In the genomic region with DNA sequence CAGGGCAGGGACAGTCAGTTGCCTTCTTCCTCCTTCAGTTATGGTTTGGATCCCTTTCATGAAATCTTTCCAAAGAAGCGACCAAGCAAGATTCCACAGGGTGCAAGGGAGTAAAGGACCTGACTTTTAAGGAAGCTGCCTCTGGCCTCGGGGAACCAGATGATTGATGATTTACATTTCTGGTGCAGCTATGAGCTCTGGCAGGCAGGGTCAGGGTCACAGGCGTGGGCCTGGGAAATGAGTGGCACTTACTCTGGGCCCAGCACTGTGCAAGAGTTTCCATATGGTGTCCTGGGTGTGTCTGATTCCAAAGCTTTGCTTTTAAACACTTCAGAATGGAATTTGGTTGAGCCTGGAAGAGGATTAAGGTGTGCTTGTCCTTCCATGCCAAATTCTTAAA, we compare ENCODE assay signal across 22 cellular contexts. TPM values are rescaled to one million over a fixed set of nuclear protein-coding genes. Genes with fewer than 3 reads are reported as not detected.
DNase-seq lines count a peak whose midpoint lies in the region; ATAC-seq and TF ChIP-seq lines count a peak whose summit lies in the region.
"Had no signal": no experiment of that assay in that cellular context is flagged by ENCODE, and none has a peak within 500 bp of the region (broad histone marks: within the 10 kb centered on the region; RNA-seq: fewer than 3 reads in every experiment).

No MANE protein-coding gene starts in this region.

- H3K36me3 ChIP-seq in CD8-positive, alpha-beta T cell (ENCODE audit: insufficient read depth, low read length), result no peaks in the 10 kb centered on the region
- H3K36me3 ChIP-seq in IMR-90 (ENCODE audit: control insufficient read depth, insufficient read depth, low read length), result no peaks in the 10 kb centered on the region; the same call in 1 of the 2 replicates
- H3K36me3 ChIP-seq: right atrium auricular region had no signal

- H3K23ac ChIP-seq in IMR-90 (ENCODE audit: low read depth, low read length), result no peak overlapping the region

- H3K79me1 ChIP-seq in IMR-90 (ENCODE audit: low read depth in 1 of 2, low read length in 2 of 2), result 0 out of 4 replicates have a peak, but pooled peaks cover 0 to 4% of the 10 kb centered on the region in 2 experiments

- H3K36me3 Mint-ChIP-seq in CD8-positive, alpha-beta T cell, result peaks cover 20% of the 10 kb centered on the region
- H3K36me3 Mint-ChIP-seq in chondrocyte (ENCODE audit: low read depth) (peaks cover 2% of the 10 kb centered on the region), mesothelial cell of epicardium (peaks cover 15% of the 10 kb centered on the region), endothelial cell (ENCODE audit: low read depth, unreplicated experiment) (peaks cover 24% of the 10 kb centered on the region)
- peaks cover 15% of the 10 kb centered on the region for H3K36me3 Mint-ChIP-seq in activated CD4-positive, alpha-beta memory T cell treated with anti-CD3 and anti-CD28 coated beads, Interleukin-2, amount 10 ng/mL, durations not matched to agents 7 days and 5 days (ENCODE audit: low read depth)
- H3K36me3 Mint-ChIP-seq: activated naive CD4-positive, alpha-beta T cell treated with anti-CD3 and anti-CD28 coated beads, Interleukin-2, amount 50 U/mL, for 72 hours had no signal

- TF ChIP-seq POLR2A in IMR-90 (IDR thresholded peaks at IDR 0.05; ENCODE audit: low read depth, low read length), result no peak

- H3K9ac ChIP-seq in IMR-90 (ENCODE audit: low read depth, low read length), result no peak overlapping the region

- no peak overlapping the region for H3K14ac ChIP-seq in IMR-90 (replicated peaks; ENCODE audit: low read depth, low read length)

- no peaks in the 10 kb centered on the region for H3K27me3 Mint-ChIP-seq in CD8-positive, alpha-beta T cell (ENCODE audit: low read depth)
- H3K27me3 Mint-ChIP-seq in chondrocyte (ENCODE audit: low read depth) (no peaks in the 10 kb centered on the region), mesothelial cell of epicardium (ENCODE audit: low read depth) (no peaks in the 10 kb centered on the region), endothelial cell (ENCODE audit: unreplicated experiment) (peaks cover 9% of the 10 kb centered on the region)
- H3K27me3 Mint-ChIP-seq in activated CD4-positive, alpha-beta memory T cell treated with anti-CD3 and anti-CD28 coated beads, Interleukin-2, amount 10 ng/mL, durations not matched to agents 7 days and 5 days, result peaks cover under 1% of the 10 kb centered on the region

- H3K9me1 ChIP-seq in IMR-90 (ENCODE audit: insufficient read depth, low read length), result peaks cover 3% of the 10 kb centered on the region; the same call in 1 of the 2 replicates

- no peak overlapping the region for H2BK15ac ChIP-seq in IMR-90 (ENCODE audit: low read depth, low read length)

- H3K4me2 ChIP-seq in IMR-90 (ENCODE audit: low read depth, low read length), result no peak overlapping the region

- H3K4me3 Mint-ChIP-seq in CD8-positive, alpha-beta T cell, result no peak overlapping the region
- H3K4me3 Mint-ChIP-seq in chondrocyte (ENCODE audit: unreplicated experiment) (no peak overlapping the region), mesothelial cell of epicardium (no peak overlapping the region), endothelial cell (ENCODE audit: unreplicated experiment) (no peak overlapping the region)
- H3K4me3 Mint-ChIP-seq in activated CD4-positive, alpha-beta memory T cell treated with anti-CD3 and anti-CD28 coated beads, Interleukin-2, amount 10 ng/mL, durations not matched to agents 7 days and 5 days, result no peak overlapping the region
- H3K4me3 Mint-ChIP-seq: CD8-positive, alpha-beta memory T cell had no signal

- POLR2A ChIA-PET in CD8-positive, alpha-beta T cell (lab: Charles Lee), result interaction anchor here (1.0 to 1.6 kb wide), 2 partner anchors 23 to 28 kb away, joined by 3 to 6 read pairs; a partner anchor contains a TSS
- POLR2A ChIA-PET in IMR-90 (lab: Charles Lee; ENCODE audit: unreplicated experiment), result no interaction called here
- POLR2A ChIA-PET in activated CD4-positive, alpha-beta memory T cell treated with anti-CD3 and anti-CD28 coated beads, Interleukin-2, amount 10 ng/mL, durations not matched to agents 7 days and 5 days (lab: Charles Lee), result interaction anchor here (3.5 kb wide), 1 partner anchor 13 kb away, joined by 10 read pairs; no protein-coding TSS in a partner anchor

- H3K9me3 Mint-ChIP-seq in CD8-positive, alpha-beta T cell, result no peaks in the 10 kb centered on the region
- H3K9me3 Mint-ChIP-seq in chondrocyte (ENCODE audit: low read depth) (no peaks in the 10 kb centered on the region), mesothelial cell of epicardium (no peaks in the 10 kb centered on the region), endothelial cell (ENCODE audit: unreplicated experiment) (no peaks in the 10 kb centered on the region)
- H3K9me3 Mint-ChIP-seq in activated CD4-positive, alpha-beta memory T cell treated with anti-CD3 and anti-CD28 coated beads, Interleukin-2, amount 10 ng/mL, durations not matched to agents 7 days and 5 days, result no peaks in the 10 kb centered on the region
- H3K9me3 Mint-ChIP-seq: activated naive CD4-positive, alpha-beta T cell treated with anti-CD3 and anti-CD28 coated beads, Interleukin-2, amount 50 U/mL, for 72 hours; CD8-positive, alpha-beta memory T cell had no signal

- no peak overlapping the region; the same call in 1 of the 2 replicates for H4K91ac ChIP-seq in IMR-90 (ENCODE audit: insufficient read depth, low read depth, low read length)

- no peak overlapping the region for H4K5ac ChIP-seq in IMR-90 (ENCODE audit: low read depth, low read length)

- peak overlapping the region; percentile 30 for H3K4ac ChIP-seq in IMR-90 (ENCODE audit: low read depth, low read length)

- no peak overlapping the region for H3K4me3 ChIP-seq in CD8-positive, alpha-beta T cell (ENCODE audit: low read depth, low read length)
- no peak overlapping the region for H3K4me3 ChIP-seq in IMR-90 (ENCODE audit: insufficient read depth, low read depth, low read length)
- H3K4me3 ChIP-seq: coronary artery, right atrium auricular region, thoracic aorta had no signal

- H3K27me3 ChIP-seq in CD8-positive, alpha-beta T cell (ENCODE audit: insufficient read depth, low read length), result no peaks in the 10 kb centered on the region
- no peaks in the 10 kb centered on the region for H3K27me3 ChIP-seq in IMR-90 (ENCODE audit: control insufficient read depth, insufficient read depth, low read length)
- H3K27me3 ChIP-seq: right atrium auricular region had no signal

- in situ Hi-C loops in IMR-90 (cut with MboI; ENCODE audit: low sequenced_read_pairs), result no loop called here

- TF ChIP-seq RAD21 in IMR-90 (IDR thresholded peaks at IDR 0.05; ENCODE audit: low read length), result no peak

- no peak overlapping the region for H3K18ac ChIP-seq in IMR-90 (ENCODE audit: low read depth, low read length)

- ATAC-seq in CD8-positive, alpha-beta T cell, result no peak
- ATAC-seq in IMR-90 (ENCODE audit: low read depth) (no peak), HG03175 (IDR thresholded peaks at IDR 0.05; ENCODE audit: unreplicated experiment) (no peak)
- ATAC-seq: activated CD4-positive, CD25-positive, alpha-beta regulatory T cell treated with anti-CD3 and anti-CD28 coated beads, Interleukin-2, amount 50 U/mL, for 24 hours; activated naive CD4-positive, alpha-beta T cell treated with anti-CD3 and anti-CD28 coated beads, Interleukin-2, amount 50 U/mL, for 72 hours had no signal

- no peak for DNase-seq in CD8-positive, alpha-beta T cell
- DNase-seq in IMR-90 (no peak), chondrocyte (ENCODE audit: low spot score) (no peak), mesothelial cell of epicardium (ENCODE audit: low spot score in 2 of 2, unreplicated experiment in 2 of 2) (no peak), NCI-H1092 (lab: John Stamatoyannopoulos, UW) (no peak), endothelial cell (ENCODE audit: low spot score) (no peak)
- DNase-seq in activated CD4-positive, alpha-beta memory T cell treated with anti-CD3 and anti-CD28 coated beads, Interleukin-2, amount 10 ng/mL, durations not matched to agents 7 days and 5 days, result no peak
- DNase-seq: activated CD8-positive, alpha-beta memory T cell treated with anti-CD3 and anti-CD28 coated beads for 24 hours; activated T-cell treated with anti-CD3 and anti-CD28 coated beads, Interleukin-2, amount 50 U/mL, for 48 hours; CD8-positive, alpha-beta memory T cell; DMS79; NCI-H1436 treated with DMSO at 0.1 percent for 48 hours; NCI-H2171 treated with DMSO at 0.1 percent for 48 hours; NCI-H748 treated with DMSO at 0.1 percent for 48 hours; stimulated activated CD4-positive, alpha-beta T cell treated with anti-CD3 and anti-CD28 coated beads, Interleukin-15, amount 100 ng/mL, for 24 hours; T1000 had no signal

- H3K27ac ChIP-seq in CD8-positive, alpha-beta T cell (ENCODE audit: low read depth, low read length), result no peak overlapping the region
- no peak overlapping the region for H3K27ac ChIP-seq in IMR-90 (ENCODE audit: insufficient read depth, low read length)
- H3K27ac ChIP-seq: coronary artery, right atrium auricular region, thoracic aorta had no signal

- no TSS peak for BruUV-seq in IMR-90 (replicated peaks; lab: Mats Ljungman, UMichigan)

- peak overlapping the region; percentile 29; the same call in 1 of the 2 replicates for H2AK5ac ChIP-seq in IMR-90 (ENCODE audit: low read depth, low read length)

- intact Hi-C loops in CD8-positive, alpha-beta T cell (cut with DNase I, micrococcal nuclease), result no loop called here
- intact Hi-C loops in IMR-90 (cut with micrococcal nuclease), result no loop called here

- peaks cover under 1% of the 10 kb centered on the region for H3K4me1 ChIP-seq in CD8-positive, alpha-beta T cell (ENCODE audit: insufficient read depth, low read length)
- peaks cover 22% of the 10 kb centered on the region for H3K4me1 ChIP-seq in IMR-90 (ENCODE audit: control insufficient read depth, insufficient read depth, low read length)

- no peak overlapping the region for H2BK5ac ChIP-seq in IMR-90 (ENCODE audit: low read depth, low read length, poor library complexity, severe bottlenecking)

- WGBS in IMR-90 (ENCODE audit: extremely low coverage in 2 of 2, insufficient read length in 1 of 2), 2 experiments, result 30% methylated on average over 1 of the region's 3 CpGs; no CpG with 5 or more reads in 1 of the 2 experiments

- no peak overlapping the region for H4K8ac ChIP-seq in IMR-90 (ENCODE audit: low read depth in 2 of 2, low read length in 2 of 2)

- H2AFZ ChIP-seq in IMR-90 (replicated peaks; ENCODE audit: low read length, poor library complexity), result no peak overlapping the region

- H4K20me1 ChIP-seq in IMR-90 (ENCODE audit: insufficient read depth, low read length), result no peaks in the 10 kb centered on the region

- dilution Hi-C loops in IMR-90 (cut with HindIII; ENCODE audit: low sequenced_read_pairs, unreplicated experiment), result no loop called here

- no peak for TF ChIP-seq CTCF in CD8-positive, alpha-beta T cell (IDR thresholded peaks at IDR 0.05)
- TF ChIP-seq CTCF in IMR-90 (conservative IDR thresholded peaks at IDR 0.05; ENCODE audit: low read depth, low read length), result no peak
- no peak for TF ChIP-seq CTCF in chondrocyte (IDR thresholded peaks at IDR 0.05)
- TF ChIP-seq CTCF in mesothelial cell of epicardium (IDR thresholded peaks at IDR 0.05; ENCODE audit: unreplicated experiment), result no peak
- TF ChIP-seq CTCF in endothelial cell (IDR thresholded peaks at IDR 0.05; ENCODE audit: unreplicated experiment), result no peak

- peaks cover 3% of the 10 kb centered on the region for H3K4me1 Mint-ChIP-seq in CD8-positive, alpha-beta T cell (ENCODE audit: low read depth)
- H3K4me1 Mint-ChIP-seq in chondrocyte (ENCODE audit: low read depth) (peaks cover 58% of the 10 kb centered on the region), mesothelial cell of epicardium (peaks cover 63% of the 10 kb centered on the region), endothelial cell (ENCODE audit: unreplicated experiment) (peaks cover 13% of the 10 kb centered on the region)
- no peaks in the 10 kb centered on the region for H3K4me1 Mint-ChIP-seq in activated CD4-positive, alpha-beta memory T cell treated with anti-CD3 and anti-CD28 coated beads, Interleukin-2, amount 10 ng/mL, durations not matched to agents 7 days and 5 days

- CTCF ChIA-PET in CD8-positive, alpha-beta T cell (lab: Charles Lee), result interaction anchor here (1.0 to 34.6 kb wide), 4 partner anchors 16 to 147 kb away, joined by 3 to 997 read pairs (median 76); a partner anchor contains a TSS
- CTCF ChIA-PET in IMR-90 (lab: Yijun Ruan, JAX), result interaction anchor here (0.5 to 4.4 kb wide), 3 partner anchors 11 to 23 kb away, joined by 3 to 24 read pairs (median 18); no protein-coding TSS in a partner anchor
- CTCF ChIA-PET in activated CD4-positive, alpha-beta memory T cell treated with anti-CD3 and anti-CD28 coated beads, Interleukin-2, amount 10 ng/mL, durations not matched to agents 7 days and 5 days (lab: Charles Lee), result interaction anchor here (0.8 to 2.1 kb wide), 3 partner anchors 13 to 53 kb away, joined by 3 to 13 read pairs (median 6); no protein-coding TSS in a partner anchor

- 0 out of 2 replicates have a peak overlapping the region, but pooled peaks have one; percentile 41 for H2BK20ac ChIP-seq in IMR-90 (ENCODE audit: low read depth, low read length)

- 0 out of 2 replicates have a peak overlapping the region, but pooled peaks have one; percentile 22 for H2BK120ac ChIP-seq in IMR-90 (ENCODE audit: low read depth, low read length)

- peak overlapping the region; percentile 45 for H3K27ac Mint-ChIP-seq in CD8-positive, alpha-beta T cell
- H3K27ac Mint-ChIP-seq in chondrocyte (ENCODE audit: unreplicated experiment) (peak overlapping the region; percentile 36), mesothelial cell of epicardium (peak overlapping the region; percentile 96), endothelial cell (ENCODE audit: unreplicated experiment) (no peak overlapping the region)
- no peak overlapping the region for H3K27ac Mint-ChIP-seq in activated CD4-positive, alpha-beta memory T cell treated with anti-CD3 and anti-CD28 coated beads, Interleukin-2, amount 10 ng/mL, durations not matched to agents 7 days and 5 days
- H3K27ac Mint-ChIP-seq: activated naive CD4-positive, alpha-beta T cell treated with anti-CD3 and anti-CD28 coated beads, Interleukin-2, amount 50 U/mL, for 72 hours had no signal

- H3K9me3 ChIP-seq in CD8-positive, alpha-beta T cell (ENCODE audit: low read length), result no peaks in the 10 kb centered on the region
- no peaks in the 10 kb centered on the region for H3K9me3 ChIP-seq in IMR-90 (ENCODE audit: control insufficient read depth, insufficient read depth, low read length)
- H3K9me3 ChIP-seq: right atrium auricular region, thoracic aorta had no signal

- H2AK9ac ChIP-seq in IMR-90 (replicated peaks; ENCODE audit: low read depth, low read length, poor library complexity), result peak overlapping the region; percentile 85

- H3K56ac ChIP-seq in IMR-90 (ENCODE audit: extremely low read depth, insufficient read depth, low read length), result no peak overlapping the region

RNA-seq across cellular contexts. Expression of a gene that starts 7.2 kb away (rescaled TPM):
- 1 to 10 TPM; 4.6 to 5.4 TPM for total RNA-seq in CD8-positive, alpha-beta T cell
- total RNA-seq in IMR-90 (2012; rRNA removed) (6.1 and 6.3 TPM in 2 replicates), chondrocyte (88.7 to 193 TPM (median 93.5 TPM) in 3 replicates), mesothelial cell of epicardium (676 to 704 TPM (median 686 TPM) in 3 replicates), endothelial cell (ENCODE audit: unreplicated experiment) (9.5 TPM)
- polyA plus RNA-seq in IMR-90 (2012; rRNA removed), result 12.2 and 15.7 TPM in 2 replicates
- polyA plus RNA-seq in IMR-90 (2012; cell fraction: cytosol; rRNA removed), result 12.2 and 23.5 TPM in 2 replicates
- 6.7 and 8.7 TPM in 2 replicates for polyA plus RNA-seq in IMR-90 (2012; cell fraction: nucleus; rRNA removed; ENCODE audit: low replicate concordance)
- total RNA-seq in activated CD4-positive, alpha-beta memory T cell treated with anti-CD3 and anti-CD28 coated beads, Interleukin-2, amount 10 ng/mL, durations not matched to agents 7 days and 5 days, result 1 to 10 TPM in 1 of 2 experiments, under 1 TPM in 1; 0.58 to 1.2 TPM
- polyA plus RNA-seq: CD8-positive, alpha-beta memory T cell had no signal

RNA-seq across cellular contexts. Expression of a gene that starts 15.6 kb away (rescaled TPM):
- total RNA-seq in CD8-positive, alpha-beta T cell, result 10 to 100 TPM in 1 of 2 experiments, 1 to 10 TPM in 1; 9.8 to 11.4 TPM
- total RNA-seq in IMR-90 (2012; rRNA removed) (2.3 and 3.1 TPM in 2 replicates), chondrocyte (11.4 to 17.1 TPM (median 14.1 TPM) in 3 replicates), mesothelial cell of epicardium (36.9 to 39.2 TPM (median 39.0 TPM) in 3 replicates), endothelial cell (ENCODE audit: unreplicated experiment) (19.3 TPM)
- 9.6 and 10.1 TPM in 2 replicates for polyA plus RNA-seq in IMR-90 (2012; rRNA removed)
- 6.7 and 10.8 TPM in 2 replicates for polyA plus RNA-seq in IMR-90 (2012; cell fraction: cytosol; rRNA removed)
- polyA plus RNA-seq in IMR-90 (2012; cell fraction: nucleus; rRNA removed; ENCODE audit: low replicate concordance), result 21.6 and 31.1 TPM in 2 replicates
- 10 to 100 TPM; 40.3 to 44.3 TPM for total RNA-seq in activated CD4-positive, alpha-beta memory T cell treated with anti-CD3 and anti-CD28 coated beads, Interleukin-2, amount 10 ng/mL, durations not matched to agents 7 days and 5 days

RNA-seq across cellular contexts. Expression of a gene that starts 15.9 kb away (rescaled TPM):
- 10 to 100 TPM; 54.5 to 63.5 TPM for total RNA-seq in CD8-positive, alpha-beta T cell
- total RNA-seq in IMR-90 (2012; rRNA removed), result 13.6 and 17.0 TPM in 2 replicates
- 27.2 and 27.3 TPM in 2 replicates for polyA plus RNA-seq in IMR-90 (2012; rRNA removed)
- 11.1 and 15.5 TPM in 2 replicates for polyA plus RNA-seq in IMR-90 (2012; cell fraction: cytosol; rRNA removed)
- 9.0 and 15.3 TPM in 2 replicates for polyA plus RNA-seq in IMR-90 (2012; cell fraction: nucleus; rRNA removed; ENCODE audit: low replicate concordance)
- total RNA-seq in chondrocyte, result 22.3 to 45.7 TPM (median 23.7 TPM) in 3 replicates
- 37.3 to 41.9 TPM (median 39.3 TPM) in 3 replicates for total RNA-seq in mesothelial cell of epicardium
- total RNA-seq in activated CD4-positive, alpha-beta memory T cell treated with anti-CD3 and anti-CD28 coated beads, Interleukin-2, amount 10 ng/mL, durations not matched to agents 7 days and 5 days, result 10 to 100 TPM; 42.0 to 43.3 TPM
- 33.4 TPM for total RNA-seq in endothelial cell (ENCODE audit: unreplicated experiment)

RNA-seq across cellular contexts. Expression of a gene that starts 28.3 kb away (rescaled TPM):
- 10 to 100 TPM in 1 of 2 experiments, 1 to 10 TPM in 1; 9.1 to 12.5 TPM for total RNA-seq in CD8-positive, alpha-beta T cell
- total RNA-seq in IMR-90 (2012; rRNA removed) (65.3 and 68.8 TPM in 2 replicates), chondrocyte (38.6 to 58.3 TPM (median 40.3 TPM) in 3 replicates), mesothelial cell of epicardium (35.5 to 40.5 TPM (median 38.4 TPM) in 3 replicates), endothelial cell (ENCODE audit: unreplicated experiment) (26.7 TPM)
- polyA plus RNA-seq in IMR-90 (2012; rRNA removed), result 94.9 and 99.5 TPM in 2 replicates
- 81.9 and 119 TPM in 2 replicates for polyA plus RNA-seq in IMR-90 (2012; cell fraction: cytosol; rRNA removed)
- polyA plus RNA-seq in IMR-90 (2012; cell fraction: nucleus; rRNA removed; ENCODE audit: low replicate concordance), result 30.0 and 38.2 TPM in 2 replicates
- total RNA-seq in activated CD4-positive, alpha-beta memory T cell treated with anti-CD3 and anti-CD28 coated beads, Interleukin-2, amount 10 ng/mL, durations not matched to agents 7 days and 5 days, result 10 to 100 TPM; 40.3 to 43.8 TPM

RNA-seq across cellular contexts. Expression of a gene that starts 35.4 kb away (rescaled TPM):
- not detected for total RNA-seq in CD8-positive, alpha-beta T cell
- 40.1 and 46.1 TPM in 2 replicates for total RNA-seq in IMR-90 (2012; rRNA removed)
- 25.3 and 26.7 TPM in 2 replicates for polyA plus RNA-seq in IMR-90 (2012; rRNA removed)
- polyA plus RNA-seq in IMR-90 (2012; cell fraction: cytosol; rRNA removed), result 12.6 and 13.2 TPM in 2 replicates
- polyA plus RNA-seq in IMR-90 (2012; cell fraction: nucleus; rRNA removed; ENCODE audit: low replicate concordance), result 30.6 and 35.9 TPM in 2 replicates
- total RNA-seq in chondrocyte, result 6.0 to 11.6 TPM (median 6.9 TPM) in 3 replicates
- total RNA-seq in mesothelial cell of epicardium, result 53.8 to 56.9 TPM (median 56.8 TPM) in 3 replicates
- not detected for total RNA-seq in activated CD4-positive, alpha-beta memory T cell treated with anti-CD3 and anti-CD28 coated beads, Interleukin-2, amount 10 ng/mL, durations not matched to agents 7 days and 5 days
- total RNA-seq in endothelial cell (ENCODE audit: unreplicated experiment), result 111 TPM
- total RNA-seq: activated naive CD4-positive, alpha-beta T cell treated with anti-CD3 and anti-CD28 coated beads, Interleukin-2, amount 50 U/mL, for 72 hours; CD8-positive, alpha-beta memory T cell had no signal
- polyA plus RNA-seq: CD8-positive, alpha-beta memory T cell had no signal

Comparison
In these comparisons a context has a peak if more than half of its experiments do, and no peak if none do; other contexts are left out.
1. H3K27ac Mint-ChIP-seq: peak in CD8-positive, alpha-beta T cell (single experiment), chondrocyte (single experiment) and mesothelial cell of epicardium (single experiment); none in activated CD4-positive, alpha-beta memory T cell treated with anti-CD3 and anti-CD28 coated beads, Interleukin-2, amount 10 ng/mL, durations not matched to agents 7 days and 5 days (single experiment) and endothelial cell (single experiment).